Comparison of ENCODE assay signal across 8 cellular contexts in genomic region chr3:57007513-57008415, GRCh38. TPM values are rescaled to one million over a fixed set of nuclear protein-coding genes. Genes with fewer than 3 reads are reported as not detected.
DNase-seq lines count a peak whose midpoint lies in the region; ATAC-seq, FAIRE-seq and TF ChIP-seq lines count a peak whose summit lies in the region.

No MANE protein-coding gene starts in this region.

- H3K4me1 ChIP-seq in mesodermal cell (ENCODE audit: control insufficient read depth, insufficient read depth, low read length, poor library complexity, severe bottlenecking) (peaks cover 24% of the 10 kb centered on the region), upper lobe of left lung (peaks cover 6 to 17% (median 9%) of the 10 kb centered on the region in 4 donors)

- FAIRE-seq in bronchial epithelial cell (lab: Jason Lieb, UNC) = peak; percentile 81

- TF ChIP-seq POLR2A in upper lobe of left lung (IDR thresholded peaks at IDR 0.05) = no peak

- WGBS in mesodermal cell (ENCODE audit: insufficient coverage in 2 of 2), 2 experiments = 73 to 78% methylated on average over 14 to 16 of the region's 18 CpGs
- WGBS in upper lobe of left lung, 2 donors = 54 to 59% methylated on average over 15 to 18 of the region's 18 CpGs

- H3K27me3 ChIP-seq in MG63 (no peaks in the 10 kb centered on the region), bronchial epithelial cell (ENCODE audit: control insufficient read depth, insufficient read depth, low read length) (no peaks in the 10 kb centered on the region), upper lobe of left lung (no peaks in the 10 kb centered on the region)

- TF ChIP-seq CTCF in bronchial epithelial cell (IDR thresholded peaks at IDR 0.05; ENCODE audit: insufficient read depth, low read length, severe bottlenecking) (no peak), upper lobe of left lung (IDR thresholded peaks at IDR 0.05) (no peak)

- no peaks in the 10 kb centered on the region for H3K9me3 ChIP-seq in MG63
- H3K9me3 ChIP-seq in mesodermal cell (ENCODE audit: control insufficient read depth, low read length) = peaks cover 4% of the 10 kb centered on the region
- H3K9me3 ChIP-seq in upper lobe of left lung = no peaks in the 10 kb centered on the region

- H3K36me3 ChIP-seq in MG63 = no peaks in the 10 kb centered on the region
- H3K36me3 ChIP-seq in bronchial epithelial cell (ENCODE audit: control insufficient read depth, insufficient read depth, low read length) = no peaks in the 10 kb centered on the region
- peaks cover 4% of the 10 kb centered on the region for H3K36me3 ChIP-seq in mesodermal cell (ENCODE audit: control insufficient read depth, insufficient read depth, low read length)
- H3K36me3 ChIP-seq in upper lobe of left lung = no peaks in the 10 kb centered on the region

- peak in 1 of 4 donors; percentile 16 for TF ChIP-seq EP300 in upper lobe of left lung (IDR thresholded peaks at IDR 0.05)

- peak; percentile 71 to 91 for ATAC-seq in upper lobe of left lung (ENCODE audit: low FRiP score in 2 of 2)
- no peak for ATAC-seq in HG02981 (IDR thresholded peaks at IDR 0.05; ENCODE audit: unreplicated experiment)

- H3K4me3 ChIP-seq in MG63 = no peak overlapping the region
- H3K4me3 ChIP-seq in bronchial epithelial cell (ENCODE audit: low read depth, low read length) = no peak overlapping the region
- H3K4me3 ChIP-seq in mesodermal cell (ENCODE audit: extremely low read depth, insufficient read depth, low read length, poor library complexity, severe bottlenecking) = no peak overlapping the region
- no peak overlapping the region for H3K4me3 ChIP-seq in upper lobe of left lung

- peak; percentile 75 for DNase-seq in ACHN
- DNase-seq in MG63 = peak; percentile 84
- DNase-seq in bronchial epithelial cell (ENCODE audit: low read depth) = peak; percentile 73
- peak in 1 of 2 donors; percentile 59 for DNase-seq in upper lobe of left lung
- no peak for DNase-seq in DMS53 (lab: John Stamatoyannopoulos, UW)
- no peak for DNase-seq in NCI-H1105 (lab: John Stamatoyannopoulos, UW)

- in situ Hi-C loops in ACHN (cut with HindIII; ENCODE audit: low pct_ligation_motif_present, low pct_unique_long_range_greater_than_20kb, low sequenced_read_pairs) = no loop called here

- H3K27ac ChIP-seq in mesodermal cell (ENCODE audit: low read depth, low read length, severe bottlenecking) = peak overlapping the region; percentile 78
- peak overlapping the region; percentile 22 to 70 (median 46) for H3K27ac ChIP-seq in upper lobe of left lung

RNA-seq across cellular contexts. Expression of gene SPATA12, which starts 52.7 kb away (rescaled TPM):
- not detected in 2 replicates for total RNA-seq in MG63 (2014; rRNA removed; shearing (Covaris generic); ENCODE audit: low replicate concordance)
- total RNA-seq in bronchial epithelial cell (under 0.01 TPM in 1 of 2 replicates, not detected in the other), upper lobe of left lung (1 to 10 TPM in 1 of 6 donors, under 1 TPM in 3, not detected in 2; 0.27 to 1.0 (median 0.36) TPM)
- not detected for polyA plus RNA-seq in mesodermal cell (2013, experiment 1 of 2)
- polyA plus RNA-seq in mesodermal cell (2013, experiment 2 of 2) = not detected

Comparison
In these comparisons a context has a peak if more than half of its experiments do, and no peak if none do; other contexts are left out.
1. DNase-seq: peak in ACHN (single experiment), MG63 (single experiment) and bronchial epithelial cell (single experiment); none in DMS53 (single experiment) and NCI-H1105 (single experiment).